Comparison of ENCODE assay signal across 1 cellular context in genomic region chr3:13254028-13254951, GRCh38.
A peak's percentile ranks its signal among the peaks of the same experiment; 100 is the strongest.
TF ChIP-seq lines count a peak whose summit lies in the region.

No MANE protein-coding gene starts in this region.

TF ChIP-seq in HepG2, 621 proteins besides CTCF, POLR2A, EP300 and RAD21 (continued from another document and continues in another):
- no peak for TF ChIP-seq ZBTB43 (CRISPR knock-in tag; conservative IDR thresholded peaks at IDR 0.05)
- peak; percentile 80 for TF ChIP-seq HDAC1 (CRISPR knock-in tag; IDR thresholded peaks at IDR 0.05)
- TF ChIP-seq GLI4 (CRISPR knock-in tag; IDR thresholded peaks at IDR 0.05; ENCODE audit: borderline replicate concordance), result no peak
- no peak for TF ChIP-seq ZNF430 (CRISPR knock-in tag; IDR thresholded peaks at IDR 0.05)
- TF ChIP-seq SAFB2 (CRISPR knock-in tag; IDR thresholded peaks at IDR 0.05; ENCODE audit: borderline replicate concordance, low read depth), result no peak; the same call in 1 of the 2 replicates
- peak; percentile 90 for TF ChIP-seq HOXA3 (CRISPR knock-in tag; IDR thresholded peaks at IDR 0.05)
- peak; percentile 73; the same call in 1 of the 2 replicates for TF ChIP-seq ZNF350 (CRISPR knock-in tag; IDR thresholded peaks at IDR 0.05; ENCODE audit: borderline replicate concordance, low read depth)
- TF ChIP-seq ZKSCAN5 (CRISPR knock-in tag; IDR thresholded peaks at IDR 0.05), result no peak
- TF ChIP-seq RERE (CRISPR knock-in tag; IDR thresholded peaks at IDR 0.05; ENCODE audit: low read depth), result peak; percentile 69; the same call in 1 of the 2 replicates
- no peak for TF ChIP-seq ZNF737 (CRISPR knock-in tag; IDR thresholded peaks at IDR 0.05; ENCODE audit: borderline replicate concordance)
- TF ChIP-seq ZNF281 (CRISPR knock-in tag; IDR thresholded peaks at IDR 0.05; ENCODE audit: borderline replicate concordance), result peak; percentile 30; the same call in 1 of the 2 replicates
- 0 out of 2 replicates have a peak, but pooled peaks have one; percentile 12 for TF ChIP-seq ZZZ3 (CRISPR knock-in tag; IDR thresholded peaks at IDR 0.05; ENCODE audit: borderline replicate concordance)
- no peak for TF ChIP-seq RFX1 (IDR thresholded peaks at IDR 0.05)
- TF ChIP-seq HNF4G (IDR thresholded peaks at IDR 0.05; ENCODE audit: borderline replicate concordance, low read depth, low read length), result peak; percentile 59; the same call in 1 of the 2 replicates
- peak; percentile 48; the same call in 1 of the 2 replicates for TF ChIP-seq HNF4G (CRISPR knock-in tag; IDR thresholded peaks at IDR 0.05; ENCODE audit: borderline replicate concordance, low read depth)
- TF ChIP-seq ZNF446 (CRISPR knock-in tag; IDR thresholded peaks at IDR 0.05), result no peak
- TF ChIP-seq ZNF382 (CRISPR knock-in tag; IDR thresholded peaks at IDR 0.05; ENCODE audit: borderline replicate concordance), result no peak
- TF ChIP-seq ZNF451 (CRISPR knock-in tag; IDR thresholded peaks at IDR 0.05), result peak; percentile 52; the same call in 1 of the 2 replicates
- no peak for TF ChIP-seq ATF7-NPFF (CRISPR knock-in tag; IDR thresholded peaks at IDR 0.05; ENCODE audit: low read depth)
- TF ChIP-seq CCAR2 (optimal IDR thresholded peaks at IDR 0.05; ENCODE audit: low read depth, low read length), result no peak
- no peak for TF ChIP-seq ZNF563 (CRISPR knock-in tag; IDR thresholded peaks at IDR 0.05)
- peak; percentile 89 for TF ChIP-seq ZNF292 (CRISPR knock-in tag; IDR thresholded peaks at IDR 0.05; ENCODE audit: borderline replicate concordance, low read depth)
- peak; percentile 35 for TF ChIP-seq AGO1 (IDR thresholded peaks at IDR 0.05; ENCODE audit: low read depth, low read length, poor library complexity, severe bottlenecking)
- TF ChIP-seq ZNF468 (CRISPR knock-in tag; IDR thresholded peaks at IDR 0.05), result no peak
- TF ChIP-seq CREB1 (IDR thresholded peaks at IDR 0.05), result peak; percentile 44; the same call in 1 of the 2 replicates
- 0 out of 2 replicates have a peak, but pooled peaks have one; percentile 19 for TF ChIP-seq CREB1 (CRISPR knock-in tag; IDR thresholded peaks at IDR 0.05)
- no peak for TF ChIP-seq ZNF672 (CRISPR knock-in tag; IDR thresholded peaks at IDR 0.05)
- TF ChIP-seq PATZ1 (CRISPR knock-in tag; IDR thresholded peaks at IDR 0.05), result peak; percentile 40; the same call in 1 of the 2 replicates
- TF ChIP-seq ZNF124 (CRISPR knock-in tag; IDR thresholded peaks at IDR 0.05), result peak; percentile 77; the same call in 1 of the 2 replicates
- no peak for TF ChIP-seq ZFP36L2 (CRISPR knock-in tag; IDR thresholded peaks at IDR 0.05)
- TF ChIP-seq TGIF2 (CRISPR knock-in tag; IDR thresholded peaks at IDR 0.05), result peak; percentile 52; the same call in 1 of the 2 replicates
- no peak for TF ChIP-seq ARID3A (IDR thresholded peaks at IDR 0.05; ENCODE audit: low read depth, low read length)
- peak; percentile 13; the same call in 1 of the 2 replicates for TF ChIP-seq ZNF644 (CRISPR knock-in tag; IDR thresholded peaks at IDR 0.05; ENCODE audit: low read depth)
- TF ChIP-seq POLR2AphosphoS2 (IDR thresholded peaks at IDR 0.05; ENCODE audit: low read depth, low read length), result no peak
- no peak for TF ChIP-seq MED13 (CRISPR knock-in tag; IDR thresholded peaks at IDR 0.05)
- TF ChIP-seq JDP2 (CRISPR knock-in tag; IDR thresholded peaks at IDR 0.05; ENCODE audit: borderline replicate concordance), result no peak
- no peak for TF ChIP-seq CHD2 (IDR thresholded peaks at IDR 0.05; ENCODE audit: low read depth, low read length)
- TF ChIP-seq ZNF275 (CRISPR knock-in tag; IDR thresholded peaks at IDR 0.05; ENCODE audit: borderline replicate concordance), result no peak
- TF ChIP-seq ZC3H13 (CRISPR knock-in tag; IDR thresholded peaks at IDR 0.05), result no peak
- no peak for TF ChIP-seq ATRX (CRISPR knock-in tag; IDR thresholded peaks at IDR 0.05; ENCODE audit: borderline replicate concordance)
- no peak for TF ChIP-seq ZUFSP (CRISPR knock-in tag; IDR thresholded peaks at IDR 0.05; ENCODE audit: borderline replicate concordance)
- TF ChIP-seq BCL3 (CRISPR knock-in tag; IDR thresholded peaks at IDR 0.05), result no peak
- TF ChIP-seq JARID2 (CRISPR knock-in tag; IDR thresholded peaks at IDR 0.05; ENCODE audit: insufficient replicate concordance), result no peak
- peak; percentile 89 for TF ChIP-seq ESRRA (CRISPR knock-in tag; IDR thresholded peaks at IDR 0.05; ENCODE audit: low read depth)
- no peak for TF ChIP-seq MTF2 (CRISPR knock-in tag; IDR thresholded peaks at IDR 0.05; ENCODE audit: borderline replicate concordance)
- no peak for TF ChIP-seq ZSCAN30 (CRISPR knock-in tag; IDR thresholded peaks at IDR 0.05)
- no peak for TF ChIP-seq MAZ (IDR thresholded peaks at IDR 0.05; ENCODE audit: borderline replicate concordance, low read depth, low read length)
- no peak; the same call in 1 of the 2 replicates for TF ChIP-seq MAZ (CRISPR knock-in tag; IDR thresholded peaks at IDR 0.05; ENCODE audit: low read depth)
- peak; percentile 55; the same call in 1 of the 2 replicates for TF ChIP-seq ZBTB7A (CRISPR knock-in tag; IDR thresholded peaks at IDR 0.05)
